Comparison of ENCODE assay signal across 15 cellular contexts in the genomic region with DNA sequence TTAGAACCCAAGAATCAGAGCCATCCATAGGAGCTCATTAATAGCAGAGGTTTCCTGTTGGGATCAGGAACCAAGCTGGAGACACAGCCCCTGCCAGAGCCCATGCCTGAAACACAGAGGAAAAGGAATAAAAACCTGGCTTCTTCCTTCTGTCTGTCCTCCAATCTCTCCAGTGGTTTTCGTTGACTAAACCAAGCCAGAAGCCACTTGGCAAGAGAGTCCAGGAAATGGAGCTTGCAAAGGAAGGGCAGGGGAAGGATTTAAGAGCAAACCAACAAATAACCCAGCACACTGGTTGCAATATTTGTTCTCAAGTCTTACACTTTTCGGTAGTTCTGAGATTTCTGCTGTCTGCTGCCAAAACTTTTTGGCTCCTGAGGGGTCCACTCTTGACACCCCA.
"Had no signal": no experiment of that assay in that cellular context is flagged by ENCODE, and none has a peak within 500 bp of the region (broad histone marks: within the 10 kb centered on the region; RNA-seq: fewer than 3 reads in every experiment).

No MANE protein-coding gene starts in this region.

- ATAC-seq: esophagus mucosa, gastrocnemius medialis, natural killer cell had no signal

- H3K4me1 ChIP-seq: gastrocnemius medialis, stomach had no signal

- H3K27me3 ChIP-seq: gastrocnemius medialis, transverse colon had no signal

- H3K9me3 ChIP-seq: gastrocnemius medialis, thoracic aorta had no signal

- H3K27ac ChIP-seq: dorsolateral prefrontal cortex, gastrocnemius medialis, stomach, thoracic aorta, transverse colon had no signal

- DNase-seq: cerebellar nuclear complex; dorsolateral prefrontal cortex; effector CD8-positive, alpha-beta T cell; gastrocnemius medialis; islet precursor cell; natural killer cell; posterior cingulate gyrus; small intestine; stimulated activated CD4-positive, alpha-beta T cell treated with anti-CD3 and anti-CD28 coated beads, Interleukin-12 subunit alpha, Interleukin-12 subunit beta, amount 100 ng/mL, for 4 hours; stimulated activated naive CD4-positive, alpha-beta T cell; stomach; substantia nigra; transverse colon had no signal

- H3K4me3 ChIP-seq: dorsolateral prefrontal cortex, gastrocnemius medialis, stomach, thoracic aorta, transverse colon had no signal

- H3K36me3 ChIP-seq: gastrocnemius medialis, stomach, thoracic aorta, transverse colon had no signal
